ENCODE assay signal across 1 cellular context in the genomic region with DNA sequence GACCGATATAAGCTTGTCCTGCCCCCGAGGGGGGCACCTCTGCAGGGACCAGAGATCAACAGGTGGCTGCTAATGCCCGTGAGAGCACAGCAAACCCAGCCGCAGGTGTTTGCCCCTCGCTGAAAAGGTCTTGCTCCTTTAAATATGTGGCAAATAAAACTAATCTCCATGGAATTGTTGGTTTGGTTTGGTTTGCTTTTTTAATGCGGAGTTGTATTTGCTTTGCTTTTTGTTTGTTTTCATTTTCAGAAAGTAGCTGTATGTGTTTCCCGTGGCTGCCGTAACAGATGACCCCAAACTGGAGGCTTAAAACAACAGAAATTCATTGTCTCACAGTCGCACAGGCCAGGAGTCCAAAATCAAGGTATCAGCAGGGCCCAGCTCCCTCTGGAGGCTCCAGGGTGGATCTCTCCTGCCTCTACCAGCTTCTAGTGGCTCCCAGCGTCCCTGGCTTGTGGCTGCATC.
TF ChIP-seq lines count a peak whose summit lies in the region.

No MANE protein-coding gene starts in this region.

TF ChIP-seq in HCT116, 20 proteins besides CTCF, POLR2A, EP300 and RAD21 (continued from another document):
- TF ChIP-seq, protein P1, sequence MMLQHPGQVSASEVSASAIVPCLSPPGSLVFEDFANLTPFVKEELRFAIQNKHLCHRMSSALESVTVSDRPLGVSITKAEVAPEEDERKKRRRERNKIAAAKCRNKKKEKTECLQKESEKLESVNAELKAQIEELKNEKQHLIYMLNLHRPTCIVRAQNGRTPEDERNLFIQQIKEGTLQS (IDR thresholded peaks at IDR 0.05): no peak
- TF ChIP-seq, protein P2, sequence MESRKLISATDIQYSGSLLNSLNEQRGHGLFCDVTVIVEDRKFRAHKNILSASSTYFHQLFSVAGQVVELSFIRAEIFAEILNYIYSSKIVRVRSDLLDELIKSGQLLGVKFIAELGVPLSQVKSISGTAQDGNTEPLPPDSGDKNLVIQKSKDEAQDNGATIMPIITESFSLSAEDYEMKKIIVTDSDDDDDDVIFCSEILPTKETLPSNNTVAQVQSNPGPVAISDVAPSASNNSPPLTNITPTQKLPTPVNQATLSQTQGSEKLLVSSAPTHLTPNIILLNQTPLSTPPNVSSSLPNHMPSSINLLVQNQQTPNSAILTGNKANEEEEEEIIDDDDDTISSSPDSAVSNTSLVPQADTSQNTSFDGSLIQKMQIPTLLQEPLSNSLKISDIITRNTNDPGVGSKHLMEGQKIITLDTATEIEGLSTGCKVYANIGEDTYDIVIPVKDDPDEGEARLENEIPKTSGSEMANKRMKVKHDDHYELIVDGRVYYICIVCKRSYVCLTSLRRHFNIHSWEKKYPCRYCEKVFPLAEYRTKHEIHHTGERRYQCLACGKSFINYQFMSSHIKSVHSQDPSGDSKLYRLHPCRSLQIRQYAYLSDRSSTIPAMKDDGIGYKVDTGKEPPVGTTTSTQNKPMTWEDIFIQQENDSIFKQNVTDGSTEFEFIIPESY (IDR thresholded peaks at IDR 0.05; ENCODE audit: extremely low read depth, insufficient replicate concordance, low read length): no peak
- no peak for TF ChIP-seq CBX3 (IDR thresholded peaks at IDR 0.05; ENCODE audit: low read depth)
